ENCODE assay signal across 8 cellular contexts in genomic region chr18:45212186-45213039, GRCh38.
DNase-seq lines count a peak whose midpoint lies in the region; ATAC-seq and TF ChIP-seq lines count a peak whose summit lies in the region.

No MANE protein-coding gene starts in this region.

- no peaks in the 10 kb centered on the region for H3K9me3 Mint-ChIP-seq in activated T-helper 17 cell treated with anti-CD3 and anti-CD28 coated beads, Interleukin-2, amount 50 U/mL, for 72 hours
- peaks cover 5% of the 10 kb centered on the region for H3K9me3 Mint-ChIP-seq in type B pancreatic cell

- H3K36me3 Mint-ChIP-seq in activated T-helper 17 cell treated with anti-CD3 and anti-CD28 coated beads, Interleukin-2, amount 50 U/mL, for 72 hours (ENCODE audit: low read depth): no peaks in the 10 kb centered on the region
- H3K36me3 Mint-ChIP-seq in type B pancreatic cell: no peaks in the 10 kb centered on the region

- H3K27ac Mint-ChIP-seq in activated T-helper 17 cell treated with anti-CD3 and anti-CD28 coated beads, Interleukin-2, amount 50 U/mL, for 72 hours: no peak overlapping the region
- no peak overlapping the region for H3K27ac Mint-ChIP-seq in type B pancreatic cell

- no peaks in the 10 kb centered on the region for H3K9me3 ChIP-seq in HEK293 (ENCODE audit: control insufficient read depth, insufficient read depth, low read depth, low read length)
- no peaks in the 10 kb centered on the region for H3K9me3 ChIP-seq in MG63
- H3K9me3 ChIP-seq in RWPE2 (ENCODE audit: severe bottlenecking): no peaks in the 10 kb centered on the region
- H3K9me3 ChIP-seq in ovary: no peaks in the 10 kb centered on the region

- no peaks in the 10 kb centered on the region for H3K36me3 ChIP-seq in HEK293 (ENCODE audit: control insufficient read depth in 2 of 2, insufficient read depth in 1 of 2, low read length in 2 of 2)
- no peaks in the 10 kb centered on the region for H3K36me3 ChIP-seq in MG63
- H3K36me3 ChIP-seq in RWPE2 (ENCODE audit: low read depth): no peaks in the 10 kb centered on the region
- no peaks in the 10 kb centered on the region for H3K36me3 ChIP-seq in ovary

- no peak overlapping the region for H3K4me3 ChIP-seq in HEK293 (ENCODE audit: low read depth, low read length)
- H3K4me3 ChIP-seq in MG63: no peak overlapping the region
- H3K4me3 ChIP-seq in RWPE2 (ENCODE audit: severe bottlenecking): no peak overlapping the region
- no peak overlapping the region for H3K4me3 ChIP-seq in ovary

- POLR2A ChIA-PET in HEK293 (lab: Yijun Ruan, JAX): no interaction called here

- H3K27ac ChIP-seq in HEK293 (ENCODE audit: extremely low read depth, low read depth, low read length) (no peak overlapping the region), RWPE2 (ENCODE audit: poor library complexity, severe bottlenecking) (no peak overlapping the region), ovary (no peak overlapping the region)

- TF ChIP-seq EP300 in ovary (IDR thresholded peaks at IDR 0.05): no peak

- 63 to 64% (median 64%) methylated on average over 13 of the region's 13 CpGs for WGBS in ovary, 3 donors

- H3K27me3 Mint-ChIP-seq in activated T-helper 17 cell treated with anti-CD3 and anti-CD28 coated beads, Interleukin-2, amount 50 U/mL, for 72 hours: peaks cover 26% of the 10 kb centered on the region
- peaks cover 2% of the 10 kb centered on the region for H3K27me3 Mint-ChIP-seq in type B pancreatic cell

- peak; percentile 20 for TF ChIP-seq POLR2A in ovary (IDR thresholded peaks at IDR 0.05)

- intact Hi-C loops in ovary (cut with DNase I): loop anchor here in 3 of 4 donors (5.0 to 10.0 kb wide), 3 partner anchors 530 to 548 kb away; partner anchors contain the start of gene SETBP1 (in 1 of the 3)

- no peaks in the 10 kb centered on the region for H3K4me1 Mint-ChIP-seq in activated T-helper 17 cell treated with anti-CD3 and anti-CD28 coated beads, Interleukin-2, amount 50 U/mL, for 72 hours
- peaks cover 8% of the 10 kb centered on the region for H3K4me1 Mint-ChIP-seq in type B pancreatic cell (ENCODE audit: unreplicated experiment)

- DNase-seq in MG63 (peak; percentile 56), RWPE2 (ENCODE audit: low spot score) (peak; percentile 68), germinal center (ENCODE audit: low spot score) (peak; percentile 68), ovary (peak; percentile 75 to 89 (median 83)), type B pancreatic cell (ENCODE audit: extremely low spot score, unreplicated experiment) (no peak)

- CTCF ChIA-PET in HEK293 (lab: Yijun Ruan, JAX): interaction anchor here (0.5 to 3.3 kb wide), 100 partner anchors 8 to 1593 kb away, joined by 3 to 31 read pairs (median 3); no protein-coding TSS in a partner anchor

- no peaks in the 10 kb centered on the region for H3K27me3 ChIP-seq in MG63
- H3K27me3 ChIP-seq in RWPE2 (ENCODE audit: insufficient read depth, poor library complexity, severe bottlenecking): no peaks in the 10 kb centered on the region
- no peaks in the 10 kb centered on the region for H3K27me3 ChIP-seq in ovary

- peak; percentile 98 for ATAC-seq in RWPE2 (ENCODE audit: low read depth)
- ATAC-seq in activated T-helper 17 cell treated with anti-CD3 and anti-CD28 coated beads, Interleukin-2, amount 50 U/mL, for 72 hours (replicated peaks): peak; percentile 96

- TF ChIP-seq CTCF in GM12801 (IDR thresholded peaks at IDR 0.05; ENCODE audit: extremely low read depth, insufficient read length) (peak; percentile 99), HEK293 (tag by site-specific recombination; IDR thresholded peaks at IDR 0.05) (peak; percentile 88), RWPE2 (IDR thresholded peaks at IDR 0.05; ENCODE audit: poor library complexity, severe bottlenecking) (peak; percentile 93), ovary (IDR thresholded peaks at IDR 0.05) (peak; percentile 75 to 87 (median 87)), type B pancreatic cell (conservative IDR thresholded peaks at IDR 0.05) (peak; percentile 88)

- H3K4me3 Mint-ChIP-seq in activated T-helper 17 cell treated with anti-CD3 and anti-CD28 coated beads, Interleukin-2, amount 50 U/mL, for 72 hours: no peak overlapping the region
- H3K4me3 Mint-ChIP-seq in type B pancreatic cell: no peak overlapping the region

- H3K4me1 ChIP-seq in HEK293 (ENCODE audit: control insufficient read depth, insufficient read depth, low read length) (no peaks in the 10 kb centered on the region), RWPE2 (ENCODE audit: insufficient read depth, poor library complexity, severe bottlenecking) (no peaks in the 10 kb centered on the region), ovary (ENCODE audit: insufficient read depth) (no peaks in the 10 kb centered on the region)

TF ChIP-seq in HEK293, 187 proteins besides CTCF, POLR2A, EP300 and RAD21 (continues in another document):
- TF ChIP-seq ZFHX2 (tag by site-specific recombination; conservative IDR thresholded peaks at IDR 0.05) (no peak), HOXD13 (CRISPR knock-in tag; IDR thresholded peaks at IDR 0.05; ENCODE audit: borderline replicate concordance) (no peak), ZNF639 (tag by site-specific recombination; IDR thresholded peaks at IDR 0.05) (no peak), ZNF692 (tag by site-specific recombination; IDR thresholded peaks at IDR 0.05) (0 out of 2 replicates have a peak, but pooled peaks have one; percentile 34), ZNF214 (tag by site-specific recombination; IDR thresholded peaks at IDR 0.05; ENCODE audit: borderline replicate concordance) (no peak), ZNF654 (tag by site-specific recombination; IDR thresholded peaks at IDR 0.05; ENCODE audit: low read depth) (peak; percentile 91), TRIM28 (IDR thresholded peaks at IDR 0.05; ENCODE audit: borderline replicate concordance, low read length) (no peak), ZNF23 (tag by site-specific recombination; IDR thresholded peaks at IDR 0.05; ENCODE audit: borderline replicate concordance) (no peak), ZNF10 (tag by site-specific recombination; IDR thresholded peaks at IDR 0.05) (no peak), ZBTB20 (tag by site-specific recombination; IDR thresholded peaks at IDR 0.05) (no peak), ATF2 (tag by site-specific recombination; IDR thresholded peaks at IDR 0.05; ENCODE audit: low read depth) (no peak), ZNF670 (tag by site-specific recombination; IDR thresholded peaks at IDR 0.05; ENCODE audit: low read depth) (no peak), KLF10 (tag by site-specific recombination; IDR thresholded peaks at IDR 0.05) (no peak), YY2 (tag by site-specific recombination; IDR thresholded peaks at IDR 0.05) (peak; percentile 55), GLI2 (tag by site-specific recombination; IDR thresholded peaks at IDR 0.05; ENCODE audit: borderline replicate concordance, low read depth) (no peak), ZNF138 (tag by site-specific recombination; IDR thresholded peaks at IDR 0.05; ENCODE audit: borderline replicate concordance) (no peak), ZNF140 (tag by site-specific recombination; IDR thresholded peaks at IDR 0.05) (no peak), ZSCAN30 (tag by site-specific recombination; IDR thresholded peaks at IDR 0.05) (0 out of 2 replicates have a peak, but pooled peaks have one; percentile 20), ZBTB7A (tag by site-specific recombination; IDR thresholded peaks at IDR 0.05; ENCODE audit: low read depth) (no peak), SP7 (tag by site-specific recombination; IDR thresholded peaks at IDR 0.05) (0 out of 2 replicates have a peak, but pooled peaks have one; percentile 19), MYNN (tag by site-specific recombination; IDR thresholded peaks at IDR 0.05; ENCODE audit: borderline replicate concordance) (no peak), ZBTB17 (tag by site-specific recombination; IDR thresholded peaks at IDR 0.05) (no peak), ZNF473 (tag by site-specific recombination; IDR thresholded peaks at IDR 0.05) (no peak), ZNF404 (tag by site-specific recombination; IDR thresholded peaks at IDR 0.05) (no peak), ZNF776 (tag by site-specific recombination; IDR thresholded peaks at IDR 0.05; ENCODE audit: borderline replicate concordance) (no peak)
